Comparison of ENCODE assay signal across 9 cellular contexts in the genomic region with DNA sequence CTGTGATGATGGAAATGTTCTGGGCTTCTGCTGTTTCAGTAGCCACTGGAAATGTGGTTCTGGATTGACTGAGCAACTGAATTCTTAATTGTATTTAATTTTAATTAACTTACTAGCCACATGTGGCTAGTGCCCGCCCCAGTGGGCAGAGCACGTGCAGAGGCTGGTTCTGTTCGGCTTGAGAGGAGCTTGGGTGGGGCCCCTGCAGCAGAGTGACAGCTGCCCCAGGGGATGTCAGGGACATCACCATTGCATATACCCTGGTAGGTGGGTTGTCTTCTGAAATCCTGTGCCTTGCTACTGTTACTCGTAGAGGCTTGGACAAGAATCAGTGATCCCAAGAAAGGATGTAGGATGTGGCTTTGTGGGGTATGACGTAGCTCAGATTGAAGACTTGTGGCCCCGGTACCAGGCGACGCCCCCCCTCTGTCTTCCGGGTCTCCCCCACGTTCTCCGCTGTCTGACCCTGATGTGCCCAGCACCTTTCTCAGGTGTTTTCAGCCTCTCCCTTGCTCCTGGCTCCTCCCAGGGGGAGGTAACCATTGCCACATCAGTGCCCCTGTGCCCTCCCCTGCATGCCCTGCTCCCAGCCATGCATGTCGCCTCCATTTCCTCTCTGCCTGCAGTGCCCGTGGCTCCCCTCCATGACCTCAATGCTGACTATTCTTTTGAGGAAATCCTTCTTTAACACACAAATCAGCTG.
A peak's percentile ranks its signal among the peaks of the same experiment; 100 is the strongest.
DNase-seq lines count a peak whose midpoint lies in the region; ATAC-seq and TF ChIP-seq lines count a peak whose summit lies in the region.
"Had no signal": no experiment of that assay in that cellular context is flagged by ENCODE, and none has a peak within 500 bp of the region (broad histone marks: within the 10 kb centered on the region; RNA-seq: fewer than 3 reads in every experiment).

No MANE protein-coding gene starts in this region.

- no peaks in the 10 kb centered on the region for H3K36me3 Mint-ChIP-seq in activated naive CD4-positive, alpha-beta T cell treated with anti-CD3 and anti-CD28 coated beads, Interleukin-2, amount 50 U/mL, for 24 hours
- H3K36me3 Mint-ChIP-seq in endodermal cell (ENCODE audit: low read depth), result no peaks in the 10 kb centered on the region

- H3K4me1 ChIP-seq in endodermal cell (ENCODE audit: control insufficient read depth, insufficient read depth, low read length) (peaks cover 30% of the 10 kb centered on the region), upper lobe of right lung (peaks cover 10% of the 10 kb centered on the region)

- peaks cover 6% of the 10 kb centered on the region for H3K27me3 Mint-ChIP-seq in activated naive CD4-positive, alpha-beta T cell treated with anti-CD3 and anti-CD28 coated beads, Interleukin-2, amount 50 U/mL, for 24 hours
- no peaks in the 10 kb centered on the region for H3K27me3 Mint-ChIP-seq in endodermal cell (ENCODE audit: insufficient read depth)

- ATAC-seq in upper lobe of right lung, result peak; percentile 58

- H3K36me3 ChIP-seq in endodermal cell (ENCODE audit: control insufficient read depth, insufficient read depth, low read length) (peaks cover 12% of the 10 kb centered on the region), upper lobe of right lung (no peaks in the 10 kb centered on the region)

- TF ChIP-seq CTCF in endodermal cell (conservative IDR thresholded peaks at IDR 0.05), result no peak
- no peak for TF ChIP-seq CTCF in upper lobe of right lung (IDR thresholded peaks at IDR 0.05)

- no peaks in the 10 kb centered on the region for H3K4me1 Mint-ChIP-seq in activated naive CD4-positive, alpha-beta T cell treated with anti-CD3 and anti-CD28 coated beads, Interleukin-2, amount 50 U/mL, for 24 hours
- H3K4me1 Mint-ChIP-seq in endodermal cell, result peaks cover 37% of the 10 kb centered on the region

- no peak for DNase-seq in activated naive CD4-positive, alpha-beta T cell (lab: John Stamatoyannopoulos, UW)
- peak; percentile 69 to 91 for DNase-seq in NCI-H2081 (lab: John Stamatoyannopoulos, UW)
- DNase-seq in endodermal cell, result peak; percentile 72
- DNase-seq in upper lobe of right lung, result no peak
- DNase-seq in A172 (ENCODE audit: low spot score), result no peak
- no peak for DNase-seq in NOMO-1 treated with dmso at 0.1 percent for 144 hours (lab: John Stamatoyannopoulos, UW; ENCODE audit: unreplicated experiment)
- no peak for DNase-seq in activated CD4-positive, alpha-beta T cell treated with anti-CD3 and anti-CD28 coated beads, Interleukin-2, amount 50 U/mL, for 48 hours

- H3K27me3 ChIP-seq in endodermal cell (ENCODE audit: control insufficient read depth, insufficient read depth, low read length, poor library complexity, severe bottlenecking), result no peaks in the 10 kb centered on the region
- H3K27me3 ChIP-seq in upper lobe of right lung, result no peaks in the 10 kb centered on the region

- H3K27ac Mint-ChIP-seq in activated naive CD4-positive, alpha-beta T cell treated with anti-CD3 and anti-CD28 coated beads, Interleukin-2, amount 50 U/mL, for 24 hours, result no peak overlapping the region
- peak overlapping the region; percentile 31 for H3K27ac Mint-ChIP-seq in endodermal cell

- H3K4me3 ChIP-seq in endodermal cell (ENCODE audit: low read length) (no peak overlapping the region), upper lobe of right lung (no peak overlapping the region)
- H3K4me3 ChIP-seq: skin epidermis had no signal

- no peaks in the 10 kb centered on the region for H3K9me3 ChIP-seq in endodermal cell (ENCODE audit: control insufficient read depth, low read length)
- H3K9me3 ChIP-seq in upper lobe of right lung, result no peaks in the 10 kb centered on the region

- H3K27ac ChIP-seq in endodermal cell (ENCODE audit: low read depth, low read length), result peak overlapping the region; percentile 47
- no peak overlapping the region for H3K27ac ChIP-seq in upper lobe of right lung
- H3K27ac ChIP-seq: skin epidermis had no signal

- peak overlapping the region; percentile 51 for H3K4me3 Mint-ChIP-seq in activated naive CD4-positive, alpha-beta T cell treated with anti-CD3 and anti-CD28 coated beads, Interleukin-2, amount 50 U/mL, for 24 hours
- no peak overlapping the region for H3K4me3 Mint-ChIP-seq in endodermal cell

- WGBS in endodermal cell (ENCODE audit: insufficient coverage in 1 of 2, insufficient read length in 1 of 2), 2 experiments, result 93 to 94% methylated on average over 11 to 13 of the region's 13 CpGs

- intact Hi-C loops in upper lobe of right lung (cut with DNase I), result no loop called here

- H3K9ac ChIP-seq in endodermal cell (ENCODE audit: extremely low read depth, low read length, poor library complexity, severe bottlenecking), result no peak overlapping the region

- no peaks in the 10 kb centered on the region for H3K9me3 Mint-ChIP-seq in activated naive CD4-positive, alpha-beta T cell treated with anti-CD3 and anti-CD28 coated beads, Interleukin-2, amount 50 U/mL, for 24 hours
- H3K9me3 Mint-ChIP-seq in endodermal cell, result no peaks in the 10 kb centered on the region

Comparison
In these comparisons a context has a peak if more than half of its experiments do, and no peak if none do; other contexts are left out.
1. DNase-seq: peak in NCI-H2081 (2 of 2) and endodermal cell (single experiment); none in activated naive CD4-positive, alpha-beta T cell (0 of 4), upper lobe of right lung (single experiment), A172 (single experiment), NOMO-1 treated with dmso at 0.1 percent for 144 hours (single experiment) and activated CD4-positive, alpha-beta T cell treated with anti-CD3 and anti-CD28 coated beads, Interleukin-2, amount 50 U/mL, for 48 hours (0 of 2).